In genomic region chr4:127788517-127788916, GRCh38 we compare ENCODE assay signal across 9 cellular contexts. TPM values are rescaled to one million over a fixed set of nuclear protein-coding genes. Genes with fewer than 3 reads are reported as not detected.
A peak's percentile ranks its signal among the peaks of the same experiment; 100 is the strongest.
DNase-seq lines count a peak whose midpoint lies in the region; ATAC-seq and TF ChIP-seq lines count a peak whose summit lies in the region.
"Had no signal": no experiment of that assay in that cellular context is flagged by ENCODE, and none has a peak within 500 bp of the region (broad histone marks: within the 10 kb centered on the region; RNA-seq: fewer than 3 reads in every experiment).

No MANE protein-coding gene starts in this region.

- H3K27ac ChIP-seq in MM.1S (ENCODE audit: low read length) (no peak overlapping the region), tibial nerve (no peak overlapping the region)

- TF ChIP-seq CTCF in MM.1S (IDR thresholded peaks at IDR 0.05; ENCODE audit: low read length) (peak; percentile 70), fibroblast of pulmonary artery (IDR thresholded peaks at IDR 0.05; ENCODE audit: low read length, missing control alignments) (peak; percentile 16), tibial nerve (IDR thresholded peaks at IDR 0.05) (no peak)

- H3F3A ChIP-seq in MM.1S (ENCODE audit: insufficient read depth, low read length): peaks cover 4% of the 10 kb centered on the region; the same call in 1 of the 2 replicates

- DNase-seq in D341Med (ENCODE audit: low spot score) (peak; percentile 22), MM.1S (peak; percentile 65), fibroblast of pulmonary artery (ENCODE audit: low read depth) (peak; percentile 4), tibial nerve (ENCODE audit: low spot score in 2 of 2) (no peak)

- 83 to 89% methylated on average over 2 of the region's 2 CpGs for WGBS in tibial nerve, 2 donors

- H2AFZ ChIP-seq in MM.1S (ENCODE audit: low read length): no peak overlapping the region

- H3K9ac ChIP-seq in MM.1S (ENCODE audit: low read length): no peak overlapping the region

- H3K36me3 ChIP-seq in MM.1S (replicated peaks; ENCODE audit: insufficient read depth, low read length) (0 out of 2 replicates have a peak, but pooled peaks cover 6% of the 10 kb centered on the region), tibial nerve (no peaks in the 10 kb centered on the region)

- H3K4me1 ChIP-seq in MM.1S (ENCODE audit: low read length) (peaks cover 18% of the 10 kb centered on the region), tibial nerve (peaks cover 0 to 13% (median 0%) of the 10 kb centered on the region in 4 donors)

- no peak for TF ChIP-seq EP300 in tibial nerve (IDR thresholded peaks at IDR 0.05)

- no peak overlapping the region for H3K4me3 ChIP-seq in MM.1S (ENCODE audit: low read length)
- no peak overlapping the region for H3K4me3 ChIP-seq in fibroblast of pulmonary artery (replicated peaks; ENCODE audit: low read depth, low read length)
- H3K4me3 ChIP-seq in tibial nerve: no peak overlapping the region

- ATAC-seq in GM21447 (IDR thresholded peaks at IDR 0.05; ENCODE audit: unreplicated experiment) (peak; percentile 63), HG03045 (IDR thresholded peaks at IDR 0.05; ENCODE audit: unreplicated experiment) (no peak), HG02970 (IDR thresholded peaks at IDR 0.05; ENCODE audit: low FRiP score, unreplicated experiment) (no peak), GM18858 (IDR thresholded peaks at IDR 0.05; ENCODE audit: unreplicated experiment) (no peak)

- H3K9me2 ChIP-seq in MM.1S (replicated peaks; ENCODE audit: insufficient read depth, low read length): no peaks in the 10 kb centered on the region

- no peak overlapping the region for H3K4me2 ChIP-seq in MM.1S (ENCODE audit: low read depth, low read length)

- H3K79me2 ChIP-seq in MM.1S (ENCODE audit: low read length): peaks cover 95% of the 10 kb centered on the region

- TF ChIP-seq POLR2A in tibial nerve (IDR thresholded peaks at IDR 0.05): no peak

- no peaks in the 10 kb centered on the region for H3K27me3 ChIP-seq in MM.1S (replicated peaks; ENCODE audit: insufficient read depth, low read length)
- H3K27me3 ChIP-seq in tibial nerve: no peaks in the 10 kb centered on the region

- no peaks in the 10 kb centered on the region for H3K9me3 ChIP-seq in MM.1S (replicated peaks; ENCODE audit: insufficient read depth, low read length)
- no peaks in the 10 kb centered on the region for H3K9me3 ChIP-seq in tibial nerve

- peaks cover 4% of the 10 kb centered on the region; the same call in 1 of the 2 replicates for H4K20me1 ChIP-seq in MM.1S (ENCODE audit: insufficient read depth, low read length)

RNA-seq across cellular contexts. Expression of gene HSPA4L, which starts 6.4 kb away (rescaled TPM):
- 1 to 10 TPM; 3.3 to 7.6 (median 5.3) TPM for total RNA-seq in tibial nerve

RNA-seq across cellular contexts. Expression of gene SLC25A31, which starts 58.3 kb away (rescaled TPM):
- not detected for total RNA-seq in tibial nerve
- total RNA-seq: lower leg skin had no signal

Comparison
In these comparisons a context has a peak if more than half of its experiments do, and no peak if none do; other contexts are left out.
1. DNase-seq: peak in D341Med (single experiment), MM.1S (single experiment) and fibroblast of pulmonary artery (single experiment); none in tibial nerve (0 of 2).
2. CTCF ChIP-seq: peak in MM.1S (single experiment) and fibroblast of pulmonary artery (single experiment); none in tibial nerve (0 of 5).